Comparison of ENCODE assay signal across 1 cellular context in genomic region chr3:5376761-5377160, GRCh38.
TF ChIP-seq lines count a peak whose summit lies in the region.

No MANE protein-coding gene starts in this region.

TF ChIP-seq in H1, 55 proteins besides CTCF, POLR2A, EP300 and RAD21:
- TF ChIP-seq RNF2 (IDR thresholded peaks at IDR 0.05; ENCODE audit: borderline replicate concordance, low read depth, low read length, missing control alignments, poor library complexity, severe bottlenecking) = no peak
- TF ChIP-seq ASH2L (IDR thresholded peaks at IDR 0.05; ENCODE audit: low read length) = no peak
- TF ChIP-seq CHD7 (IDR thresholded peaks at IDR 0.05; ENCODE audit: insufficient replicate concordance, low read length) = no peak
- no peak for TF ChIP-seq SIX5 (IDR thresholded peaks at IDR 0.05; ENCODE audit: low read depth, low read length)
- no peak for TF ChIP-seq ATF2 (IDR thresholded peaks at IDR 0.05; ENCODE audit: low read length)
- no peak for TF ChIP-seq CHD2 (IDR thresholded peaks at IDR 0.05; ENCODE audit: low read length)
- TF ChIP-seq, protein P1, sequence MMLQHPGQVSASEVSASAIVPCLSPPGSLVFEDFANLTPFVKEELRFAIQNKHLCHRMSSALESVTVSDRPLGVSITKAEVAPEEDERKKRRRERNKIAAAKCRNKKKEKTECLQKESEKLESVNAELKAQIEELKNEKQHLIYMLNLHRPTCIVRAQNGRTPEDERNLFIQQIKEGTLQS (IDR thresholded peaks at IDR 0.05; ENCODE audit: insufficient read depth, low read depth, low read length) = no peak
- TF ChIP-seq SP4 (IDR thresholded peaks at IDR 0.05; ENCODE audit: low read length) = no peak
- no peak for TF ChIP-seq TBP (IDR thresholded peaks at IDR 0.05; ENCODE audit: low read depth, low read length)
- no peak for TF ChIP-seq SP1 (IDR thresholded peaks at IDR 0.05; ENCODE audit: low read depth, low read length)
- TF ChIP-seq CBX5 (IDR thresholded peaks at IDR 0.05; ENCODE audit: low read depth, low read length) = no peak
- no peak for TF ChIP-seq SP2 (IDR thresholded peaks at IDR 0.05; ENCODE audit: low read length)
- TF ChIP-seq EGR1 (IDR thresholded peaks at IDR 0.05; ENCODE audit: borderline replicate concordance, low read depth, low read length) = no peak
- no peak for TF ChIP-seq POLR2AphosphoS5 (IDR thresholded peaks at IDR 0.05; ENCODE audit: low read depth, low read length)
- no peak for TF ChIP-seq SRF (IDR thresholded peaks at IDR 0.05; ENCODE audit: low read depth, low read length)
